Comparison of ENCODE assay signal across 8 cellular contexts in the genomic region with DNA sequence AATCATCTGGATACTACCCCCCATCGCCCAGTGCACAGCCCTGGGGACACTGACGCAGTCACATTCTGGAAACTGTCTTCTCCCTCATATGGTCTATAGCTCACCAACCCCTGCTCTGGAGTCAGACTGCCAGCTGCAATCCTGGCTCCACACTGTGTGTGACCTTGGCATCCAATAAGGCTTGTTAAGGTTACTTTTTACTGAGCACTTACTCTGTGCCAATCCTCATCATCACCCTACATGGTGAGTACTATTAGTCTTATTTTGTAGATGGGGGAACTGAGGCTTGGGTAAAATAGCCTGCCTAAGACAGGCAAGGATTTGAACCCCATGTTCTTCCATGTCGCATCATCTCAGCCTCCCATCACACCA. TPM values are rescaled to one million over a fixed set of nuclear protein-coding genes. Genes with fewer than 3 reads are reported as not detected.
A peak's percentile ranks its signal among the peaks of the same experiment; 100 is the strongest.
DNase-seq lines count a peak whose midpoint lies in the region; ATAC-seq lines count a peak whose summit lies in the region.

No MANE protein-coding gene starts in this region.

- no peaks in the 10 kb centered on the region for H3K27me3 Mint-ChIP-seq in activated T-cell treated with anti-CD3 and anti-CD28 coated beads, Interleukin-2, amount 50 U/mL, for 72 hours (ENCODE audit: low read depth)
- no peaks in the 10 kb centered on the region for H3K27me3 Mint-ChIP-seq in stimulated activated memory B cell treated with anti-CD40 and anti-IgM and Interleukin-4, amounts not matched to agents 10 μg/mL and 1 μg/mL and 100 μg/mL, for 72 hours

- peaks cover 19% of the 10 kb centered on the region for H3K4me1 Mint-ChIP-seq in activated T-cell treated with anti-CD3 and anti-CD28 coated beads, Interleukin-2, amount 50 U/mL, for 72 hours (ENCODE audit: low read depth)
- peaks cover 59% of the 10 kb centered on the region for H3K4me1 Mint-ChIP-seq in stimulated activated memory B cell treated with anti-CD40 and anti-IgM and Interleukin-4, amounts not matched to agents 10 μg/mL and 1 μg/mL and 100 μg/mL, for 72 hours

- H3K27ac Mint-ChIP-seq in activated T-cell treated with anti-CD3 and anti-CD28 coated beads, Interleukin-2, amount 50 U/mL, for 72 hours: no peak overlapping the region
- H3K27ac Mint-ChIP-seq in stimulated activated memory B cell treated with anti-CD40 and anti-IgM and Interleukin-4, amounts not matched to agents 10 μg/mL and 1 μg/mL and 100 μg/mL, for 72 hours: peak overlapping the region; percentile 50

- H3K36me3 Mint-ChIP-seq in activated T-cell treated with anti-CD3 and anti-CD28 coated beads, Interleukin-2, amount 50 U/mL, for 72 hours (ENCODE audit: insufficient read depth in 2 of 2): no peaks in the 10 kb centered on the region
- H3K36me3 Mint-ChIP-seq in stimulated activated memory B cell treated with anti-CD40 and anti-IgM and Interleukin-4, amounts not matched to agents 10 μg/mL and 1 μg/mL and 100 μg/mL, for 72 hours: no peaks in the 10 kb centered on the region

- no peaks in the 10 kb centered on the region for H3K36me3 ChIP-seq in iPS-18a (ENCODE audit: control insufficient read depth, low read depth, low read length)

- H3K9me3 Mint-ChIP-seq in activated T-cell treated with anti-CD3 and anti-CD28 coated beads, Interleukin-2, amount 50 U/mL, for 72 hours: no peaks in the 10 kb centered on the region
- H3K9me3 Mint-ChIP-seq in stimulated activated memory B cell treated with anti-CD40 and anti-IgM and Interleukin-4, amounts not matched to agents 10 μg/mL and 1 μg/mL and 100 μg/mL, for 72 hours: no peaks in the 10 kb centered on the region

- ATAC-seq in activated T-cell treated with anti-CD3 and anti-CD28 coated beads, Interleukin-2, amount 50 U/mL, for 72 hours (replicated peaks in 1 of 2): peak; percentile 1 to 2
- peak; percentile 2 for ATAC-seq in stimulated activated memory B cell treated with anti-CD40 and anti-IgM and Interleukin-4, amounts not matched to agents 10 μg/mL and 1 μg/mL and 100 μg/mL, for 72 hours
- ATAC-seq in HG03378 (IDR thresholded peaks at IDR 0.05; ENCODE audit: unreplicated experiment) (no peak), GM18511 (IDR thresholded peaks at IDR 0.05; ENCODE audit: unreplicated experiment) (no peak), HG02870 (IDR thresholded peaks at IDR 0.05; ENCODE audit: unreplicated experiment) (no peak)

- H3K4me3 Mint-ChIP-seq in activated T-cell treated with anti-CD3 and anti-CD28 coated beads, Interleukin-2, amount 50 U/mL, for 72 hours: peak overlapping the region; percentile 77 to 91
- peak overlapping the region; percentile 68 for H3K4me3 Mint-ChIP-seq in stimulated activated memory B cell treated with anti-CD40 and anti-IgM and Interleukin-4, amounts not matched to agents 10 μg/mL and 1 μg/mL and 100 μg/mL, for 72 hours

- no peaks in the 10 kb centered on the region for H3K27me3 ChIP-seq in iPS-18a (ENCODE audit: control insufficient read depth, insufficient read depth, low read length)

- peak; percentile 35 for DNase-seq in HT-29 (ENCODE audit: low spot score)
- no peak for DNase-seq in activated T-cell treated with anti-CD3 and anti-CD28 coated beads, Interleukin-2, amount 50 U/mL, for 72 hours
- no peak for DNase-seq in islet precursor cell

- H3K4me1 ChIP-seq in iPS-18a (ENCODE audit: control insufficient read depth, low read depth, low read length): peaks cover 72% of the 10 kb centered on the region

- no peak overlapping the region for H3K27ac ChIP-seq in iPS-18a (ENCODE audit: low read length)

- peak overlapping the region; percentile 16 for H3K4me3 ChIP-seq in iPS-18a (ENCODE audit: low read length)

- H3K9me3 ChIP-seq in iPS-18a (ENCODE audit: control insufficient read depth, low read depth, low read length): no peaks in the 10 kb centered on the region

- no peak overlapping the region for H3K9ac ChIP-seq in iPS-18a (ENCODE audit: low read length)

RNA-seq across cellular contexts. Expression of gene AHDC1, which starts 34.9 kb away (rescaled TPM):
- total RNA-seq in HT-29 (2014; rRNA removed; shearing (Covaris generic)): 12.2 and 20.4 TPM in 2 replicates
- 1 to 10 TPM; 8.4 to 9.3 TPM for total RNA-seq in activated T-cell treated with anti-CD3 and anti-CD28 coated beads, Interleukin-2, amount 50 U/mL, for 72 hours

Comparison
In these comparisons a context has a peak if more than half of its experiments do, and no peak if none do; other contexts are left out.
1. ATAC-seq: peak in activated T-cell treated with anti-CD3 and anti-CD28 coated beads, Interleukin-2, amount 50 U/mL, for 72 hours (2 of 2) and stimulated activated memory B cell treated with anti-CD40 and anti-IgM and Interleukin-4, amounts not matched to agents 10 μg/mL and 1 μg/mL and 100 μg/mL, for 72 hours (single experiment); none in HG03378 (single experiment), GM18511 (single experiment) and HG02870 (single experiment).